In genomic region chr1:78286686-78287085, GRCh38 we compare ENCODE assay signal across 20 cellular contexts.
DNase-seq lines count a peak whose midpoint lies in the region; ATAC-seq, FAIRE-seq and TF ChIP-seq lines count a peak whose summit lies in the region.
"Had no signal": no experiment of that assay in that cellular context is flagged by ENCODE, and none has a peak within 500 bp of the region (broad histone marks: within the 10 kb centered on the region; RNA-seq: fewer than 3 reads in every experiment).

No MANE protein-coding gene starts in this region.

- BruUV-seq in PC-3 (replicated peaks; lab: Mats Ljungman, UMichigan) (no TSS peak), endothelial cell of umbilical vein (replicated peaks; lab: Mats Ljungman, UMichigan) (no TSS peak)

- H3K9me2 ChIP-seq in PC-3 (replicated peaks; ENCODE audit: low read length), result no peaks in the 10 kb centered on the region

- intact Hi-C loops in PC-3 (cut with micrococcal nuclease) (loop anchor here (1.0 to 2.0 kb wide), 3 partner anchors 31 to 186 kb away; no protein-coding TSS in a partner anchor), endothelial cell of umbilical vein (cut with micrococcal nuclease) (loop anchor here (2.0 kb wide), 1 partner anchor 54 kb away; no protein-coding TSS in a partner anchor), left lung (cut with DNase I) (no loop called here)

- H3K4me1 ChIP-seq in PC-3 (ENCODE audit: insufficient read depth, low read length) (peaks cover 11% of the 10 kb centered on the region), endothelial cell of umbilical vein (ENCODE audit: control insufficient read depth, extremely low read depth, insufficient read depth, low read length) (peaks cover 12% of the 10 kb centered on the region), left lung (no peaks in the 10 kb centered on the region)

- TF ChIP-seq POLR2A in endothelial cell of umbilical vein (IDR thresholded peaks at IDR 0.05; ENCODE audit: low read depth, low read length), result no peak

- H3K4me3 ChIP-seq in PC-3 (ENCODE audit: low read length), result no peak overlapping the region
- no peak overlapping the region for H3K4me3 ChIP-seq in endothelial cell of umbilical vein (replicated peaks in 1 of 3; ENCODE audit: insufficient read depth in 1 of 3, low read depth in 1 of 3, low read length in 3 of 3)
- H3K4me3 ChIP-seq in left lung, result no peak overlapping the region
- H3K4me3 ChIP-seq: cardiac muscle cell, dorsolateral prefrontal cortex, esophagus muscularis mucosa had no signal

- H3K27me3 ChIP-seq in PC-3 (ENCODE audit: low read length) (no peaks in the 10 kb centered on the region), endothelial cell of umbilical vein (ENCODE audit: control insufficient read depth in 2 of 2, insufficient read depth in 2 of 2, low read length in 2 of 2) (no peaks in the 10 kb centered on the region), left lung (no peaks in the 10 kb centered on the region)
- H3K27me3 ChIP-seq: cardiac muscle cell, esophagus muscularis mucosa had no signal

- peak; percentile 47 for DNase-seq in H4 (ENCODE audit: low spot score)
- DNase-seq in PC-3, result peak; percentile 84
- peak; percentile 81 for DNase-seq in endothelial cell of umbilical vein (ENCODE audit: low read depth, low spot score)
- DNase-seq in left lung, result no peak
- DNase-seq in NCI-H526 treated with DMSO at 0.1 percent for 48 hours (lab: John Stamatoyannopoulos, UW), result no peak
- no peak for DNase-seq in kidney glomerular epithelial cell (lab: John Stamatoyannopoulos, UW)
- DNase-seq: activated CD4-positive, alpha-beta T cell treated with anti-CD3 and anti-CD28 coated beads, Interleukin-2, amount 50 U/mL, for 48 hours; activated naive CD8-positive, alpha-beta T cell treated with anti-CD3 and anti-CD28 coated beads for 36 hours; activated T-cell treated with anti-CD3 and anti-CD28 coated beads, Interleukin-2, amount 50 U/mL, for 72 hours; AML-193; dorsolateral prefrontal cortex; hypothalamus; NCI-H1694; Right ventricle myocardium superior; T-helper 1 cell had no signal

- H3K79me2 ChIP-seq in PC-3 (ENCODE audit: low read length), result no peaks in the 10 kb centered on the region
- H3K79me2 ChIP-seq in endothelial cell of umbilical vein (ENCODE audit: control insufficient read depth, insufficient read depth, low read length), result no peaks in the 10 kb centered on the region

- CTCF ChIA-PET in PC-3 (lab: Charles Lee) (interaction anchor here (0.6 kb wide), 1 partner anchor 312 kb away, joined by 3 read pairs; no protein-coding TSS in a partner anchor), endothelial cell of umbilical vein (lab: Charles Lee) (interaction anchor here (1.1 to 2.0 kb wide), 2 partner anchors 13 to 47 kb away, joined by 3 to 6 read pairs; no protein-coding TSS in a partner anchor)

- no peak for TF ChIP-seq CTCF in PC-3 (conservative IDR thresholded peaks at IDR 0.05; ENCODE audit: low read depth, low read length)
- no peak for TF ChIP-seq CTCF in endothelial cell of umbilical vein (IDR thresholded peaks at IDR 0.05; ENCODE audit: extremely low read depth in 1 of 2, insufficient read depth in 1 of 2, low read depth in 1 of 2, low read length in 2 of 2)
- TF ChIP-seq CTCF in left lung (IDR thresholded peaks at IDR 0.05), result no peak

- no peaks in the 10 kb centered on the region for H3K9me3 ChIP-seq in PC-3 (ENCODE audit: low read length)
- no peaks in the 10 kb centered on the region for H3K9me3 ChIP-seq in endothelial cell of umbilical vein (replicated peaks; ENCODE audit: control insufficient read depth, insufficient read depth, low read length)
- no peaks in the 10 kb centered on the region for H3K9me3 ChIP-seq in left lung
- H3K9me3 ChIP-seq: esophagus muscularis mucosa had no signal

- H3K4me2 ChIP-seq in PC-3 (ENCODE audit: low read length) (peak overlapping the region; percentile 62), endothelial cell of umbilical vein (ENCODE audit: insufficient read depth, low read length) (peak overlapping the region; percentile 48)

- peak overlapping the region; percentile 49 for H2AFZ ChIP-seq in PC-3 (ENCODE audit: low read length)
- peak overlapping the region; percentile 62 for H2AFZ ChIP-seq in endothelial cell of umbilical vein (ENCODE audit: low read depth, low read length)

- H4K20me1 ChIP-seq in PC-3 (ENCODE audit: low read length), result no peaks in the 10 kb centered on the region
- no peaks in the 10 kb centered on the region for H4K20me1 ChIP-seq in endothelial cell of umbilical vein (replicated peaks; ENCODE audit: control insufficient read depth, extremely low read depth, insufficient read depth, low read length)

- dilution Hi-C loops in endothelial cell of umbilical vein (cut with MboI; ENCODE audit: extremely low pct_ligation_motif_present, low sequenced_read_pairs), result no loop called here

- POLR2A ChIA-PET in PC-3 (lab: Charles Lee; ENCODE audit: unreplicated experiment) (no interaction called here), endothelial cell of umbilical vein (lab: Charles Lee) (no interaction called here)

- H3K27ac ChIP-seq in PC-3 (ENCODE audit: low read length) (peak overlapping the region; percentile 84), endothelial cell of umbilical vein (ENCODE audit: insufficient read depth, low read depth, low read length) (peak overlapping the region; percentile 79), left lung (no peak overlapping the region)
- H3K27ac ChIP-seq: cardiac muscle cell, dorsolateral prefrontal cortex, esophagus muscularis mucosa, VCaP had no signal

- no peaks in the 10 kb centered on the region for H3F3A ChIP-seq in PC-3 (ENCODE audit: low read length, unreplicated experiment)

- no peaks in the 10 kb centered on the region for H3K9me1 ChIP-seq in endothelial cell of umbilical vein (replicated peaks; ENCODE audit: control insufficient read depth, extremely low read depth, insufficient read depth, low read length)

- H3K36me3 ChIP-seq in PC-3 (ENCODE audit: low read depth, low read length), result no peaks in the 10 kb centered on the region
- no peaks in the 10 kb centered on the region for H3K36me3 ChIP-seq in endothelial cell of umbilical vein (ENCODE audit: control insufficient read depth in 2 of 2, extremely low read depth in 1 of 2, insufficient read depth in 2 of 2, low read length in 2 of 2)
- H3K36me3 ChIP-seq in left lung, result no peaks in the 10 kb centered on the region
- H3K36me3 ChIP-seq: cardiac muscle cell, esophagus muscularis mucosa had no signal

- FAIRE-seq in endothelial cell of umbilical vein (lab: Jason Lieb, UNC), result peak; percentile 90

- peak overlapping the region; percentile 44; the same call in 1 of the 2 replicates for H3K9ac ChIP-seq in PC-3 (ENCODE audit: low read length)
- H3K9ac ChIP-seq in endothelial cell of umbilical vein (replicated peaks; ENCODE audit: extremely low read depth, insufficient read depth, low read length), result no peak overlapping the region

- peak; percentile 94 for ATAC-seq in PC-3
- peak; percentile 71 for ATAC-seq in left lung
- ATAC-seq in GM21367 (IDR thresholded peaks at IDR 0.05; ENCODE audit: unreplicated experiment), result no peak
- ATAC-seq in GM21529 (IDR thresholded peaks at IDR 0.05; ENCODE audit: unreplicated experiment), result no peak
- ATAC-seq: activated T-cell treated with anti-CD3 and anti-CD28 coated beads, Interleukin-2, amount 50 U/mL, for 72 hours had no signal

TF ChIP-seq in endothelial cell of umbilical vein, 7 proteins besides CTCF, POLR2A, EP300 and RAD21:
- TF ChIP-seq EZH2 (IDR thresholded peaks at IDR 0.05; ENCODE audit: borderline replicate concordance, low read depth, low read length, severe bottlenecking) (no peak), MAX (IDR thresholded peaks at IDR 0.05; ENCODE audit: insufficient read depth, insufficient read length) (no peak), MYC (IDR thresholded peaks at IDR 0.05; ENCODE audit: low read depth, low read length) (no peak), POLR2AphosphoS5 (IDR thresholded peaks at IDR 0.05; ENCODE audit: insufficient read depth, low read depth, low read length) (peak; percentile 80), FOS (IDR thresholded peaks at IDR 0.05; ENCODE audit: borderline replicate concordance, insufficient read depth, low read length) (peak; percentile 62), GATA2 (IDR thresholded peaks at IDR 0.05; ENCODE audit: insufficient read depth, insufficient read length, low read depth, low read length) (peak; percentile 21), JUN (IDR thresholded peaks at IDR 0.05; ENCODE audit: borderline replicate concordance, insufficient read depth, insufficient read length, low read depth) (peak; percentile 77)

Comparison
In these comparisons a context has a peak if more than half of its experiments do, and no peak if none do; other contexts are left out.
1. DNase-seq: peak in H4 (single experiment), PC-3 (single experiment) and endothelial cell of umbilical vein (single experiment); none in left lung (0 of 2), NCI-H526 treated with DMSO at 0.1 percent for 48 hours (single experiment) and kidney glomerular epithelial cell (single experiment).
2. ATAC-seq: peak in PC-3 (single experiment) and left lung (single experiment); none in GM21367 (single experiment) and GM21529 (single experiment).
3. H3K27ac ChIP-seq: peak in PC-3 (single experiment) and endothelial cell of umbilical vein (single experiment); none in left lung (0 of 2).
4. intact Hi-C loops: an anchor here in PC-3 (1.0 to 2.0 kb wide) and endothelial cell of umbilical vein (2.0 kb wide); none called in left lung.